ENCODE assay signal across 12 cellular contexts in the genomic region with DNA sequence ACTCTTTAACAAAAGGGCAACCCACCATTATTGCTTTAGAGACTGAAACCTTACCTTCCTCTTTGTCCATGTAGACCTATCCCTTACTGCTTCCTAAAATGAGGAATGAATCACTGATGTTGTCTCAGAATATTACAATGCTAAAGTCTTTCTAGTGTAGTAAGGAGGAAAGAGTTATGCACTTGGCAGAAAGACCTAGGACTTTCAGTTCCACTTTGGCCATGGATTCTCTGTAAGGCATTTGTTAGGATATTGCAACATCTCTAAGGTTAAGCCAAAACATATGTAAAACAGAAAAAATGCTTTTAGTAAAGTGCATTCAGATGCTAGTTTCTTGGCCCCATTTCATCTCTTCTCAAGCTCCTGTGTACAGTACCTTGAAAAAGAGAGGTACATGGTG.
DNase-seq lines count a peak whose midpoint lies in the region; ATAC-seq and TF ChIP-seq lines count a peak whose summit lies in the region.
"Had no signal": no experiment of that assay in that cellular context is flagged by ENCODE, and none has a peak within 500 bp of the region (broad histone marks: within the 10 kb centered on the region; RNA-seq: fewer than 3 reads in every experiment).

No MANE protein-coding gene starts in this region.

- no peak overlapping the region for H3K9ac ChIP-seq in neural progenitor cell

- no peak overlapping the region for H2AFZ ChIP-seq in neural progenitor cell (replicated peaks)

- H3K79me2 ChIP-seq in neural progenitor cell (ENCODE audit: low read depth), result peaks cover 45% of the 10 kb centered on the region

- H3K36me3 Mint-ChIP-seq in neural progenitor cell, result peaks cover 4% of the 10 kb centered on the region

- no peaks in the 10 kb centered on the region for H3K27me3 Mint-ChIP-seq in neural progenitor cell (ENCODE audit: insufficient read depth, low read depth)

- intact Hi-C loops in esophagus muscularis mucosa (cut with DNase I), result no loop called here

- no peaks in the 10 kb centered on the region for H4K20me1 ChIP-seq in neural progenitor cell (ENCODE audit: low read depth)

- TF ChIP-seq CTCF in AG09319 (IDR thresholded peaks at IDR 0.05; ENCODE audit: low read depth, low read length), result no peak
- no peak for TF ChIP-seq CTCF in esophagus muscularis mucosa (IDR thresholded peaks at IDR 0.05)
- TF ChIP-seq CTCF in neural progenitor cell (IDR thresholded peaks at IDR 0.05), result no peak

- H3K36me3 ChIP-seq in esophagus muscularis mucosa (no peaks in the 10 kb centered on the region), neural progenitor cell (no peaks in the 10 kb centered on the region)

- no peak for TF ChIP-seq EP300 in esophagus muscularis mucosa (IDR thresholded peaks at IDR 0.05)

- peaks cover 15% of the 10 kb centered on the region for H3K4me1 Mint-ChIP-seq in neural progenitor cell

- TF ChIP-seq POLR2A in esophagus muscularis mucosa (IDR thresholded peaks at IDR 0.05; ENCODE audit: low read depth), result no peak

- H3K9me3 ChIP-seq in esophagus muscularis mucosa (no peaks in the 10 kb centered on the region), neural progenitor cell (ENCODE audit: low read depth) (no peaks in the 10 kb centered on the region)

- no peak overlapping the region for H3K4me2 ChIP-seq in neural progenitor cell

- no peaks in the 10 kb centered on the region for H3F3A ChIP-seq in neural progenitor cell (ENCODE audit: low read depth)

- ATAC-seq in HG03097 (IDR thresholded peaks at IDR 0.05; ENCODE audit: low FRiP score, unreplicated experiment), result no peak

- peak overlapping the region; percentile 38 to 57 (median 45) for H3K27ac ChIP-seq in esophagus muscularis mucosa (replicated peaks in 1 of 4)
- no peak overlapping the region for H3K27ac ChIP-seq in neural progenitor cell

- H3K9me3 Mint-ChIP-seq in neural progenitor cell, result peaks cover 4% of the 10 kb centered on the region

- no peak overlapping the region for H3K4me3 Mint-ChIP-seq in neural progenitor cell

- H3K4me3 ChIP-seq in esophagus muscularis mucosa (no peak overlapping the region), neural progenitor cell (no peak overlapping the region)

- peaks cover 0 to 63% (median 50%) of the 10 kb centered on the region in 4 donors for H3K4me1 ChIP-seq in esophagus muscularis mucosa
- no peaks in the 10 kb centered on the region for H3K4me1 ChIP-seq in neural progenitor cell

- DNase-seq in AG09319 (ENCODE audit: extremely low read depth, low read depth) (peak; percentile 73), MV-4-11 (lab: John Stamatoyannopoulos, UW) (peak; percentile 91), esophagus muscularis mucosa (ENCODE audit: extremely low spot score) (no peak), neural progenitor cell (ENCODE audit: low spot score) (no peak), cerebellum (ENCODE audit: low spot score) (no peak), KBM-7 (no peak), kidney glomerular epithelial cell (lab: John Stamatoyannopoulos, UW) (no peak)
- DNase-seq: activated CD4-positive, alpha-beta T cell treated with anti-CD3 and anti-CD28 coated beads for 48 hours; activated naive CD4-positive, alpha-beta T cell treated with anti-CD3 and anti-CD28 coated beads, Interleukin-2, amount 50 U/mL, for 16 hours; NCI-H1694; RPMI8226 had no signal

- H3K27ac Mint-ChIP-seq in neural progenitor cell, result peak overlapping the region; percentile 9

- in situ Hi-C loops in KBM-7 (cut with MboI; ENCODE audit: low pct_unique_long_range_greater_than_20kb, low sequenced_read_pairs), result no loop called here

- H3K27me3 ChIP-seq in esophagus muscularis mucosa, result no peaks in the 10 kb centered on the region
- no peaks in the 10 kb centered on the region for H3K27me3 ChIP-seq in neural progenitor cell

Comparison
In these comparisons a context has a peak if more than half of its experiments do, and no peak if none do; other contexts are left out.
1. DNase-seq: peak in AG09319 (single experiment) and MV-4-11 (single experiment); none in esophagus muscularis mucosa (single experiment), neural progenitor cell (single experiment), cerebellum (single experiment), KBM-7 (single experiment) and kidney glomerular epithelial cell (single experiment).